9 cellular contexts compared by ENCODE assay signal in the genomic region with DNA sequence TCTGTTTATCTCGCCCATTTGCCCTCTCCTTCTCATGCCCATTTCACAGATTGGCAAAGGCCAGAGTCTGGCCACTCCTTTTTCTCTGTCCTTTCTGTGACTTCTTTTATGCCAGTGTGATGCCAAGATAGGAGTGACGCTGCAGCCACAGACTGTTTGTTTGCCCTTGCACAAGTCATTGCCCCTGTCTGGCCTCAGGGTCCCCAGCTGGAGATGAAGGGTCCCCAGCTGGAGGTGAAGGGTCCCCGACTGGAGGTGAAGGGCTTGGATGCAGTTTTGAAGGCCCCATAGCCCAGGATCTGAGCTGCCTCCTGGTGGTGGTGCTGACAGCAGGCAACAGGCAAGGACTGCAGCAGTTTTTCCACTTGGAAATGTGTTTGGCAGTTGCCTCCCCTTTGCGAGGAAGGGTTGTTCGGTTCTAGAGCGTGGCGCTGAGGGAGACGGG. TPM values are rescaled to one million over a fixed set of nuclear protein-coding genes. Genes with fewer than 3 reads are reported as not detected.
A peak's percentile ranks its signal among the peaks of the same experiment; 100 is the strongest.
DNase-seq lines count a peak whose midpoint lies in the region; FAIRE-seq and TF ChIP-seq lines count a peak whose summit lies in the region.
"Had no signal": no experiment of that assay in that cellular context is flagged by ENCODE, and none has a peak within 500 bp of the region (broad histone marks: within the 10 kb centered on the region; RNA-seq: fewer than 3 reads in every experiment).

No MANE protein-coding gene starts in this region.

- peaks cover 0 to 1% (median 0%) of the 10 kb centered on the region in 3 donors for H3K27me3 Mint-ChIP-seq in CD14-positive monocyte (ENCODE audit: low read depth in 3 of 3)
- H3K27me3 Mint-ChIP-seq in activated CD4-positive, alpha-beta memory T cell treated with anti-CD3 and anti-CD28 coated beads for 36 hours = peaks cover 2% of the 10 kb centered on the region

- H3K27me3 ChIP-seq in endothelial cell of umbilical vein (ENCODE audit: control insufficient read depth in 2 of 2, insufficient read depth in 2 of 2, low read length in 2 of 2) = no peaks in the 10 kb centered on the region
- no peaks in the 10 kb centered on the region for H3K27me3 ChIP-seq in muscle layer of colon (ENCODE audit: control insufficient read depth in 1 of 2, insufficient read depth in 2 of 2, low read length in 2 of 2)

- TF ChIP-seq CTCF in CD14-positive monocyte (IDR thresholded peaks at IDR 0.05) (peak; percentile 3), endothelial cell of umbilical vein (IDR thresholded peaks at IDR 0.05; ENCODE audit: extremely low read depth in 1 of 2, insufficient read depth in 1 of 2, low read depth in 1 of 2, low read length in 2 of 2) (peak; percentile 50 to 63)

- no peak overlapping the region for H3K27ac Mint-ChIP-seq in CD14-positive monocyte
- H3K27ac Mint-ChIP-seq in activated CD4-positive, alpha-beta memory T cell treated with anti-CD3 and anti-CD28 coated beads for 36 hours = no peak overlapping the region

- H3K9ac ChIP-seq in endothelial cell of umbilical vein (replicated peaks; ENCODE audit: extremely low read depth, insufficient read depth, low read length) = no peak overlapping the region
- no peak overlapping the region for H3K9ac ChIP-seq in muscle layer of colon (ENCODE audit: low read length)

- H3K79me2 ChIP-seq in endothelial cell of umbilical vein (ENCODE audit: control insufficient read depth, insufficient read depth, low read length) = no peaks in the 10 kb centered on the region

- H3K4me3 Mint-ChIP-seq in CD14-positive monocyte = no peak overlapping the region
- H3K4me3 Mint-ChIP-seq in activated CD4-positive, alpha-beta memory T cell treated with anti-CD3 and anti-CD28 coated beads for 36 hours = no peak overlapping the region

- intact Hi-C loops in CD14-positive monocyte (cut with micrococcal nuclease) = no loop called here
- intact Hi-C loops in endothelial cell of umbilical vein (cut with micrococcal nuclease) = no loop called here
- intact Hi-C loops in activated CD4-positive, alpha-beta memory T cell treated with anti-CD3 and anti-CD28 coated beads for 36 hours (cut with micrococcal nuclease) = no loop called here

- dilution Hi-C loops in endothelial cell of umbilical vein (cut with MboI; ENCODE audit: extremely low pct_ligation_motif_present, low sequenced_read_pairs) = no loop called here

- H3K4me2 ChIP-seq in endothelial cell of umbilical vein (ENCODE audit: insufficient read depth, low read length) = no peak overlapping the region

- H3K4me1 Mint-ChIP-seq in CD14-positive monocyte = peaks cover 14% of the 10 kb centered on the region
- no peaks in the 10 kb centered on the region for H3K4me1 Mint-ChIP-seq in activated CD4-positive, alpha-beta memory T cell treated with anti-CD3 and anti-CD28 coated beads for 36 hours (ENCODE audit: low read depth)

- TF ChIP-seq POLR2A in endothelial cell of umbilical vein (IDR thresholded peaks at IDR 0.05; ENCODE audit: low read depth, low read length) = no peak

- H3K4me1 ChIP-seq in endothelial cell of umbilical vein (ENCODE audit: control insufficient read depth, extremely low read depth, insufficient read depth, low read length) = peaks cover 22% of the 10 kb centered on the region
- peaks cover 42% of the 10 kb centered on the region for H3K4me1 ChIP-seq in muscle layer of colon (ENCODE audit: insufficient read depth, low read length)

- POLR2A ChIA-PET in endothelial cell of umbilical vein (lab: Charles Lee) = interaction anchor here (0.9 kb wide), 1 partner anchor 8 kb away, joined by 7 read pairs; no protein-coding TSS in a partner anchor
- POLR2A ChIA-PET in activated CD4-positive, alpha-beta memory T cell treated with anti-CD3 and anti-CD28 coated beads for 36 hours (lab: Charles Lee) = no interaction called here

- H3K9me3 ChIP-seq in endothelial cell of umbilical vein (replicated peaks; ENCODE audit: control insufficient read depth, insufficient read depth, low read length) (no peaks in the 10 kb centered on the region), muscle layer of colon (ENCODE audit: low read length) (no peaks in the 10 kb centered on the region)

- CTCF ChIA-PET in endothelial cell of umbilical vein (lab: Charles Lee) = interaction anchor here (0.9 to 3.9 kb wide), 14 partner anchors 11 to 365 kb away, joined by 3 to 69 read pairs (median 5); a partner anchor contains a TSS
- CTCF ChIA-PET in activated CD4-positive, alpha-beta memory T cell treated with anti-CD3 and anti-CD28 coated beads for 36 hours (lab: Charles Lee) = no interaction called here

- no peak overlapping the region for H2AFZ ChIP-seq in endothelial cell of umbilical vein (ENCODE audit: low read depth, low read length)

- no peak overlapping the region for H3K4me3 ChIP-seq in endothelial cell of umbilical vein (replicated peaks in 1 of 3; ENCODE audit: insufficient read depth in 1 of 3, low read depth in 1 of 3, low read length in 3 of 3)
- no peak overlapping the region for H3K4me3 ChIP-seq in muscle layer of colon (ENCODE audit: low read depth in 1 of 2, low read length in 2 of 2)

- no peak for DNase-seq in CD14-positive monocyte (ENCODE audit: low spot score)
- peak; percentile 51 for DNase-seq in NCI-H1694 (lab: John Stamatoyannopoulos, UW)
- no peak for DNase-seq in endothelial cell of umbilical vein (ENCODE audit: low read depth, low spot score)
- DNase-seq in activated CD4-positive, alpha-beta memory T cell treated with anti-CD3 and anti-CD28 coated beads for 36 hours = no peak
- no peak for DNase-seq in NCI-H1105 treated with DMSO at 0.1 percent for 48 hours (lab: John Stamatoyannopoulos, UW)
- no peak for DNase-seq in NK-92 (lab: John Stamatoyannopoulos, UW; ENCODE audit: unreplicated experiment)
- no peak for DNase-seq in HUDEP-2 (lab: John Stamatoyannopoulos, UW; ENCODE audit: unreplicated experiment in 76 of 76)
- DNase-seq: NCI-H1436 treated with DMSO at 0.1 percent for 48 hours had no signal

- H3K36me3 ChIP-seq in endothelial cell of umbilical vein (ENCODE audit: control insufficient read depth in 2 of 2, extremely low read depth in 1 of 2, insufficient read depth in 2 of 2, low read length in 2 of 2) (no peaks in the 10 kb centered on the region), muscle layer of colon (ENCODE audit: insufficient read depth, low read length) (no peaks in the 10 kb centered on the region)

- H4K20me1 ChIP-seq in endothelial cell of umbilical vein (replicated peaks; ENCODE audit: control insufficient read depth, extremely low read depth, insufficient read depth, low read length) = no peaks in the 10 kb centered on the region

- H3K36me3 Mint-ChIP-seq in CD14-positive monocyte = no peaks in the 10 kb centered on the region
- H3K36me3 Mint-ChIP-seq in activated CD4-positive, alpha-beta memory T cell treated with anti-CD3 and anti-CD28 coated beads for 36 hours = no peaks in the 10 kb centered on the region

- FAIRE-seq in endothelial cell of umbilical vein (lab: Jason Lieb, UNC) = no peak

- no TSS peak for BruUV-seq in endothelial cell of umbilical vein (replicated peaks; lab: Mats Ljungman, UMichigan)

- no peaks in the 10 kb centered on the region for H3K9me3 Mint-ChIP-seq in CD14-positive monocyte
- H3K9me3 Mint-ChIP-seq in activated CD4-positive, alpha-beta memory T cell treated with anti-CD3 and anti-CD28 coated beads for 36 hours = no peaks in the 10 kb centered on the region

- H3K27ac ChIP-seq in endothelial cell of umbilical vein (ENCODE audit: insufficient read depth, low read depth, low read length) (no peak overlapping the region), muscle layer of colon (ENCODE audit: low read depth, low read length) (peak overlapping the region; percentile 22)

- no peaks in the 10 kb centered on the region for H3K9me1 ChIP-seq in endothelial cell of umbilical vein (replicated peaks; ENCODE audit: control insufficient read depth, extremely low read depth, insufficient read depth, low read length)

TF ChIP-seq in endothelial cell of umbilical vein, 7 proteins besides CTCF, POLR2A, EP300 and RAD21:
- no peak for TF ChIP-seq JUN (IDR thresholded peaks at IDR 0.05; ENCODE audit: borderline replicate concordance, insufficient read depth, insufficient read length, low read depth)
- no peak for TF ChIP-seq GATA2 (IDR thresholded peaks at IDR 0.05; ENCODE audit: insufficient read depth, insufficient read length, low read depth, low read length)
- TF ChIP-seq, protein P1, sequence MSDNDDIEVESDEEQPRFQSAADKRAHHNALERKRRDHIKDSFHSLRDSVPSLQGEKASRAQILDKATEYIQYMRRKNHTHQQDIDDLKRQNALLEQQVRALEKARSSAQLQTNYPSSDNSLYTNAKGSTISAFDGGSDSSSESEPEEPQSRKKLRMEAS (IDR thresholded peaks at IDR 0.05; ENCODE audit: insufficient read depth, insufficient read length) = no peak

RNA-seq across cellular contexts. Expression of a gene that starts 50.8 kb away (rescaled TPM):
- polyA plus RNA-seq in CD14-positive monocyte = 10 to 100 TPM; 16.6 to 28.4 TPM
- total RNA-seq in endothelial cell of umbilical vein = 3.5 and 5.0 TPM in 2 replicates
- polyA plus RNA-seq in endothelial cell of umbilical vein = 8.7 and 9.1 TPM in 2 replicates
- polyA plus RNA-seq in endothelial cell of umbilical vein (2011; cell fraction: cytosol; rRNA removed) = 4.0 and 4.3 TPM in 2 replicates
- 2.5 and 3.3 TPM in 2 replicates for polyA plus RNA-seq in endothelial cell of umbilical vein (2011; cell fraction: nucleus; rRNA removed)
- polyA plus RNA-seq in endothelial cell of umbilical vein (2012) = 7.0 and 8.4 TPM in 2 replicates
- 6.4 and 6.9 TPM in 2 replicates for polyA minus RNA-seq in endothelial cell of umbilical vein
- 5.1 TPM for polyA minus RNA-seq in endothelial cell of umbilical vein (2011; cell fraction: cytosol; rRNA and poly(A)+ RNA removed)
- 2.4 and 2.7 TPM in 2 replicates for polyA minus RNA-seq in endothelial cell of umbilical vein (2011; cell fraction: nucleus; rRNA and poly(A)+ RNA removed)
- total RNA-seq in activated CD4-positive, alpha-beta memory T cell treated with anti-CD3 and anti-CD28 coated beads for 36 hours = 1 to 10 TPM; 2.5 to 3.0 TPM

RNA-seq across cellular contexts. Expression of a gene that starts 55.9 kb away (rescaled TPM):
- under 1 TPM in 1 of 2 donors, not detected in 1; 0.04 TPM for polyA plus RNA-seq in CD14-positive monocyte
- 2.5 and 5.4 TPM in 2 replicates for total RNA-seq in endothelial cell of umbilical vein
- polyA plus RNA-seq in endothelial cell of umbilical vein = 0.39 and 0.57 TPM in 2 replicates
- 0.37 and 0.45 TPM in 2 replicates for polyA plus RNA-seq in endothelial cell of umbilical vein (2011; cell fraction: cytosol; rRNA removed)
- 0.73 and 0.76 TPM in 2 replicates for polyA plus RNA-seq in endothelial cell of umbilical vein (2011; cell fraction: nucleus; rRNA removed)
- polyA plus RNA-seq in endothelial cell of umbilical vein (2012) = 0.18 and 0.37 TPM in 2 replicates
- polyA minus RNA-seq in endothelial cell of umbilical vein = 0.39 and 0.49 TPM in 2 replicates
- 3.7 TPM for polyA minus RNA-seq in endothelial cell of umbilical vein (2011; cell fraction: cytosol; rRNA and poly(A)+ RNA removed)
- polyA minus RNA-seq in endothelial cell of umbilical vein (2011; cell fraction: nucleus; rRNA and poly(A)+ RNA removed) = 0.24 and 0.29 TPM in 2 replicates
- total RNA-seq in activated CD4-positive, alpha-beta memory T cell treated with anti-CD3 and anti-CD28 coated beads for 36 hours = under 1 TPM in 1 of 2 experiments, not detected in 1; 0.02 TPM
